In the genomic region with DNA sequence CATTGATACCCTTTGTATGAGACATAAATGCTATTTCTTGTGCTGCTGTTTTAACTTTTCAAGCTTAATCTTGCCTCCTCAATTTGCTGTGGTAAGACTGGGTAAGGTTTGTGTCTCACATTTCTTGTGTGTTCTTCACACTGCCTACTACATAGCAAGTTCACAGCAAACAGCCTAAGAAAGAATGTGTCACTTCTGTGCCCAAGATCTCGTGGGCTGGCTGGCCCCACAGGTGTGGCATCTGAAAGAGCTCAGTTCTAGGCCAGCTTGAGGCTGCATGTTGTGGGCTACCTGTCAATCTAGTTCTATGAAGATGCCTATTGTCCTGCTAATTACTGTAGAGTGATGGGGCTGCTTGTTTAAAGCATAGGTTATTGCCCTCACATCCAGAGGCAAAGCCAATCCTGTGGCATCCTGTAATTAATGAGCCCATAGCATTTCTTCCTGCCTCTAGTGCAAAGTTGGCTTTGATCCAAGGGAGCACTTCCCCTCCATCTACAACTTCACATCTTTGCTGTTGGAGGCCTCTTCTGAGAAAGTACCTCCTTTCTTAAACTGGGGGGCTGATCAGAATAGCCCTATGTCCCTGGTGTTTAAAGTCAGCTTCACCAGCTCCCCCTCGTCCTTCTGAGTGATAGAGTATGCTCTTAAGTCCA, we compare ENCODE assay signal across 17 cellular contexts. TPM values are rescaled to one million over a fixed set of nuclear protein-coding genes. Genes with fewer than 3 reads are reported as not detected.
A peak's percentile ranks its signal among the peaks of the same experiment; 100 is the strongest.
DNase-seq lines count a peak whose midpoint lies in the region; ATAC-seq and TF ChIP-seq lines count a peak whose summit lies in the region.
"Had no signal": no experiment of that assay in that cellular context is flagged by ENCODE, and none has a peak within 500 bp of the region (broad histone marks: within the 10 kb centered on the region; RNA-seq: fewer than 3 reads in every experiment).

No MANE protein-coding gene starts in this region.

- no peaks in the 10 kb centered on the region for H3K27me3 Mint-ChIP-seq in naive thymus-derived CD8-positive, alpha-beta T cell
- H3K27me3 Mint-ChIP-seq: IgD-negative memory B cell had no signal

- no peak for TF ChIP-seq CTCF in HL-60 (IDR thresholded peaks at IDR 0.05; ENCODE audit: insufficient read depth, low read length)

- H3K4me3 Mint-ChIP-seq in naive thymus-derived CD8-positive, alpha-beta T cell, result no peak overlapping the region
- H3K4me3 Mint-ChIP-seq: IgD-negative memory B cell had no signal

- H3K27ac ChIP-seq in HL-60 (replicated peaks), result no peak overlapping the region
- H3K27ac ChIP-seq: hepatocyte, SJCRH30, tibial artery had no signal

- no peaks in the 10 kb centered on the region for H3K9me3 Mint-ChIP-seq in naive thymus-derived CD8-positive, alpha-beta T cell
- H3K9me3 Mint-ChIP-seq: IgD-negative memory B cell had no signal

- H3K27ac Mint-ChIP-seq in naive thymus-derived CD8-positive, alpha-beta T cell, result peak overlapping the region in 9 of 10 donors; percentile 14 to 82 (median 40)

- no peaks in the 10 kb centered on the region for H3K27me3 ChIP-seq in HL-60 (ENCODE audit: insufficient read depth, poor library complexity, severe bottlenecking)
- H3K27me3 ChIP-seq: hepatocyte, SJCRH30, tibial artery had no signal

- DNase-seq in NCI-H1436 (lab: John Stamatoyannopoulos, UW), result peak; percentile 23
- no peak for DNase-seq in NCI-H1436 treated with DMSO at 0.1 percent for 48 hours (lab: John Stamatoyannopoulos, UW)
- DNase-seq in HL-60 (ENCODE audit: low read depth in 1 of 2, low spot score in 1 of 2), result peak; percentile 48 to 57
- peak; percentile 62 for DNase-seq in SW480 (ENCODE audit: low spot score)
- peak in 2 of 10 donors; percentile 10 for DNase-seq in naive thymus-derived CD8-positive, alpha-beta T cell
- no peak for DNase-seq in DMS 273 treated with DMSO at 0.1 percent for 48 hours (lab: John Stamatoyannopoulos, UW)
- no peak for DNase-seq in central memory CD4-positive, alpha-beta T cell
- DNase-seq: activated gamma-delta T cell, DMS153, NCI-H226, SJCRH30, small intestine, tibial artery had no signal

- POLR2A ChIA-PET in naive thymus-derived CD8-positive, alpha-beta T cell (lab: Charles Lee), result interaction anchor here (0.5 kb wide), 1 partner anchor 598 kb away, joined by 9 read pairs; no protein-coding TSS in a partner anchor

- H3K4me1 Mint-ChIP-seq in naive thymus-derived CD8-positive, alpha-beta T cell, result peaks cover 11 to 16% (median 12%) of the 10 kb centered on the region in 4 donors

- H3K36me3 Mint-ChIP-seq in naive thymus-derived CD8-positive, alpha-beta T cell, result peaks cover 0 to 4% (median 2%) of the 10 kb centered on the region in 3 donors
- H3K36me3 Mint-ChIP-seq: IgD-negative memory B cell had no signal

- H3K4me3 ChIP-seq in HL-60 (replicated peaks; ENCODE audit: insufficient read depth, low read length), result no peak overlapping the region
- H3K4me3 ChIP-seq: hepatocyte, SJCRH30, tibial artery had no signal

- no peak for ATAC-seq in naive thymus-derived CD8-positive, alpha-beta T cell
- no peak for ATAC-seq in GM18870 (IDR thresholded peaks at IDR 0.05; ENCODE audit: unreplicated experiment)
- ATAC-seq: activated CD4-positive, CD25-positive, alpha-beta regulatory T cell treated with anti-CD3 and anti-CD28 coated beads, Interleukin-2, amount 50 U/mL, for 24 hours had no signal

RNA-seq across cellular contexts. Expression of gene ASPRV1, which starts 40.9 kb away (rescaled TPM):
- total RNA-seq in naive thymus-derived CD8-positive, alpha-beta T cell, result 1 to 10 TPM; 2.3 to 2.8 TPM
- polyA plus RNA-seq in naive thymus-derived CD8-positive, alpha-beta T cell, result 1 to 10 TPM in 2 of 3 donors, under 1 TPM in 1; 0.91 to 1.8 (median 1.1) TPM
- polyA plus RNA-seq: hepatocyte had no signal

Comparison
In these comparisons a context has a peak if more than half of its experiments do, and no peak if none do; other contexts are left out.
1. DNase-seq: peak in NCI-H1436 (single experiment), HL-60 (2 of 2) and SW480 (single experiment); none in NCI-H1436 treated with DMSO at 0.1 percent for 48 hours (single experiment), DMS 273 treated with DMSO at 0.1 percent for 48 hours (single experiment) and central memory CD4-positive, alpha-beta T cell (single experiment).